In the genomic region with DNA sequence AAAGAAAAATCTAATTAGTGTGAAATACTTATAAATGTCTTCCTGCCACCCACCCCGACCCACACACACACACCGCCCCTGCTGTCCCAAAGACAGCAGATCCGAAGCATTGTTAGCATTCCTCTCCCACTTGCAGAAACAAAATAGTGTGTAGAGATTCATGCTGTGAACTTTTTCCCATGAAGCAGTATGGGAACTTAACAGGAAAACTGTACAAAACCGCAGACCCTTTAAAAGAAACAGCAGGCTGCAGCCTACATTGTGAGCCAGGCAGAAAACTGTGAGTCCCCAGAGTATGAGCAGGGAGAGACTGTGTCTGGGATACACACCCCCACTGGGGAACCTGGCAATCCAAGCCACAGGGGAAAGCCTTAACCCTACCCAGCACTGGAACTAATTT, we compare ENCODE assay signal across 24 cellular contexts.
DNase-seq lines count a peak whose midpoint lies in the region; ATAC-seq and TF ChIP-seq lines count a peak whose summit lies in the region.
"Had no signal": no experiment of that assay in that cellular context is flagged by ENCODE, and none has a peak within 500 bp of the region (broad histone marks: within the 10 kb centered on the region; RNA-seq: fewer than 3 reads in every experiment).

No MANE protein-coding gene starts in this region.

- no peak for TF ChIP-seq CTCF in fibroblast of pulmonary artery (IDR thresholded peaks at IDR 0.05; ENCODE audit: low read length, missing control alignments)

- ATAC-seq in esophagus mucosa, result no peak
- ATAC-seq in GM18502 (IDR thresholded peaks at IDR 0.05; ENCODE audit: poor library complexity, unreplicated experiment), result no peak
- ATAC-seq in HG03354 (IDR thresholded peaks at IDR 0.05; ENCODE audit: poor library complexity, severe bottlenecking, unreplicated experiment), result no peak
- ATAC-seq: activated CD8-positive, alpha-beta T cell treated with anti-CD3 and anti-CD28 coated beads for 36 hours; CD8-positive, alpha-beta T cell; K562; natural killer cell treated with Interleukin-12 subunit alpha and Interleukin-12 subunit beta and Interleukin-15 and Interleukin-18, amount 100 ng/mL, for 72 hours; stimulated activated naive CD8-positive, alpha-beta T cell treated with anti-CD3 and anti-CD28 coated beads, Interleukin-15, Interleukin-2, amounts not matched to agents 100 U/mL and 50 U/mL, for 24 hours had no signal

- no peak overlapping the region for H2AK5ac ChIP-seq in neuronal stem cell (ENCODE audit: low read depth, low read length)

- DNase-seq in EH (ENCODE audit: low read depth) (peak; percentile 70), adipocyte (ENCODE audit: low read depth) (peak; percentile 14), fibroblast of pulmonary artery (ENCODE audit: low read depth) (peak; percentile 7), neuronal stem cell (ENCODE audit: low spot score) (no peak)
- no peak for DNase-seq in activated T-cell treated with anti-CD3 and anti-CD28 coated beads, Interleukin-2, amount 50 U/mL, for 24 hours
- DNase-seq: activated CD8-positive, alpha-beta T cell treated with anti-CD3 and anti-CD28 coated beads for 36 hours; activated T-cell treated with anti-CD3 and anti-CD28 coated beads, Interleukin-2, amount 50 U/mL, for 48 hours; CD8-positive, alpha-beta T cell; DND-41; esophagus squamous epithelium; H7; mammary epithelial cell; NCI-H2029; NCI-H510A treated with DMSO at 0.1 percent for 48 hours; stimulated activated naive CD8-positive, alpha-beta T cell treated with anti-CD3 and anti-CD28 coated beads, Interleukin-15, Interleukin-2, amounts not matched to agents 100 U/mL and 50 U/mL, for 24 hours; T-helper 2 cell had no signal

- WGBS in neuronal stem cell (ENCODE audit: extremely low coverage in 2 of 2, insufficient read length in 2 of 2, insufficient replicate concordance in 1 of 2), 2 donors, result no CpG with 5 or more reads among the region's 4 CpGs

- no peak overlapping the region for H2BK15ac ChIP-seq in neuronal stem cell (ENCODE audit: low read length)

- peaks cover 27% of the 10 kb centered on the region for H3K4me1 Mint-ChIP-seq in activated T-cell treated with anti-CD3 and anti-CD28 coated beads, Interleukin-2, amount 50 U/mL, for 24 hours (ENCODE audit: low read depth)

- no peaks in the 10 kb centered on the region for H3K79me1 ChIP-seq in neuronal stem cell (ENCODE audit: low read depth, low read length)

- H3K36me3 Mint-ChIP-seq in activated T-cell treated with anti-CD3 and anti-CD28 coated beads, Interleukin-2, amount 50 U/mL, for 24 hours (ENCODE audit: low read depth), result no peaks in the 10 kb centered on the region
- H3K36me3 Mint-ChIP-seq: activated naive CD4-positive, alpha-beta T cell treated with anti-CD3 and anti-CD28 coated beads, Interleukin-2, amount 50 U/mL, for 24 hours; CD8-positive, alpha-beta T cell; natural killer cell treated with Interleukin-12 subunit alpha and Interleukin-12 subunit beta and Interleukin-15 and Interleukin-18, amount 100 ng/mL, for 72 hours; type B pancreatic cell had no signal

- H3K9me3 ChIP-seq in adipocyte (ENCODE audit: control insufficient read depth, low read length) (no peaks in the 10 kb centered on the region), neuronal stem cell (replicated peaks in 1 of 2; ENCODE audit: control insufficient read depth in 2 of 2, insufficient read depth in 1 of 2, low read depth in 1 of 2, low read length in 2 of 2) (no peaks in the 10 kb centered on the region)
- H3K9me3 ChIP-seq: esophagus squamous epithelium had no signal

- no peaks in the 10 kb centered on the region for H3K27me3 Mint-ChIP-seq in activated T-cell treated with anti-CD3 and anti-CD28 coated beads, Interleukin-2, amount 50 U/mL, for 24 hours
- H3K27me3 Mint-ChIP-seq: natural killer cell treated with Interleukin-12 subunit alpha and Interleukin-12 subunit beta and Interleukin-15 and Interleukin-18, amount 100 ng/mL, for 72 hours; type B pancreatic cell had no signal

- H3K4ac ChIP-seq in neuronal stem cell (ENCODE audit: low read length), result no peak overlapping the region

- no peak overlapping the region for H2BK120ac ChIP-seq in neuronal stem cell (ENCODE audit: low read depth, low read length)

- peak overlapping the region; percentile 89 for H2AFZ ChIP-seq in neuronal stem cell (ENCODE audit: low read length)

- H3K14ac ChIP-seq in neuronal stem cell (ENCODE audit: low read length), result no peak overlapping the region

- no peak overlapping the region for H3K23ac ChIP-seq in neuronal stem cell (ENCODE audit: low read depth, low read length, poor library complexity)

- no peak overlapping the region for H4K8ac ChIP-seq in neuronal stem cell (ENCODE audit: low read depth, low read length)

- H2BK5ac ChIP-seq in neuronal stem cell (ENCODE audit: low read length), result no peak overlapping the region

- no peak overlapping the region for H3K27ac Mint-ChIP-seq in activated T-cell treated with anti-CD3 and anti-CD28 coated beads, Interleukin-2, amount 50 U/mL, for 24 hours
- H3K27ac Mint-ChIP-seq: activated CD8-positive, alpha-beta T cell treated with anti-CD3 and anti-CD28 coated beads for 36 hours; activated naive CD4-positive, alpha-beta T cell treated with anti-CD3 and anti-CD28 coated beads, Interleukin-2, amount 50 U/mL, for 24 hours; CD8-positive, alpha-beta T cell; natural killer cell treated with Interleukin-12 subunit alpha and Interleukin-12 subunit beta and Interleukin-15 and Interleukin-18, amount 100 ng/mL, for 72 hours; type B pancreatic cell had no signal

- H3K4me1 ChIP-seq in adipocyte (ENCODE audit: control insufficient read depth, insufficient read depth, low read length) (no peaks in the 10 kb centered on the region), neuronal stem cell (ENCODE audit: control insufficient read depth in 2 of 2, insufficient read depth in 1 of 2, low read depth in 1 of 2, low read length in 2 of 2) (peaks cover 14 to 16% of the 10 kb centered on the region in 2 donors)

- no peak overlapping the region for H3K4me2 ChIP-seq in neuronal stem cell (ENCODE audit: insufficient read depth, low read length, poor library complexity, severe bottlenecking)

- no peak overlapping the region for H3K4me3 Mint-ChIP-seq in activated T-cell treated with anti-CD3 and anti-CD28 coated beads, Interleukin-2, amount 50 U/mL, for 24 hours
- H3K4me3 Mint-ChIP-seq: activated CD8-positive, alpha-beta T cell treated with anti-CD3 and anti-CD28 coated beads for 36 hours; activated naive CD4-positive, alpha-beta T cell treated with anti-CD3 and anti-CD28 coated beads, Interleukin-2, amount 50 U/mL, for 24 hours; CD8-positive, alpha-beta T cell; natural killer cell treated with Interleukin-12 subunit alpha and Interleukin-12 subunit beta and Interleukin-15 and Interleukin-18, amount 100 ng/mL, for 72 hours; type B pancreatic cell had no signal

- no peak overlapping the region for H3K4me3 ChIP-seq in adipocyte (ENCODE audit: low read length)
- no peak overlapping the region for H3K4me3 ChIP-seq in fibroblast of pulmonary artery (replicated peaks; ENCODE audit: low read depth, low read length)
- H3K4me3 ChIP-seq in neuronal stem cell (ENCODE audit: low read length in 2 of 2), result peak overlapping the region in 1 of 2 donors; percentile 16
- H3K4me3 ChIP-seq: esophagus squamous epithelium, K562 had no signal

- H4K91ac ChIP-seq in neuronal stem cell (ENCODE audit: low read depth, low read length, poor library complexity), result no peak overlapping the region

- no peak overlapping the region for H3K9ac ChIP-seq in adipocyte (ENCODE audit: low read length)
- H3K9ac ChIP-seq in neuronal stem cell (ENCODE audit: low read depth, low read length, poor library complexity), result no peak overlapping the region

- H3K18ac ChIP-seq in neuronal stem cell (ENCODE audit: low read length), result no peak overlapping the region

- H3K9me3 Mint-ChIP-seq in activated T-cell treated with anti-CD3 and anti-CD28 coated beads, Interleukin-2, amount 50 U/mL, for 24 hours, result no peaks in the 10 kb centered on the region
- H3K9me3 Mint-ChIP-seq: activated CD8-positive, alpha-beta T cell treated with anti-CD3 and anti-CD28 coated beads for 36 hours; activated naive CD4-positive, alpha-beta T cell treated with anti-CD3 and anti-CD28 coated beads, Interleukin-2, amount 50 U/mL, for 24 hours; CD8-positive, alpha-beta T cell; type B pancreatic cell had no signal

- H3K27ac ChIP-seq in neuronal stem cell (replicated peaks; ENCODE audit: low read length), result no peak overlapping the region
- H3K27ac ChIP-seq: esophagus squamous epithelium, HL-60 had no signal

- no peaks in the 10 kb centered on the region for H3K36me3 ChIP-seq in adipocyte (ENCODE audit: control insufficient read depth, insufficient read depth, low read length, severe bottlenecking)
- no peaks in the 10 kb centered on the region for H3K36me3 ChIP-seq in neuronal stem cell (replicated peaks in 1 of 2; ENCODE audit: control insufficient read depth in 2 of 2, insufficient read depth in 2 of 2, low read length in 2 of 2)
- H3K36me3 ChIP-seq: esophagus squamous epithelium had no signal

- no peak overlapping the region for H2BK12ac ChIP-seq in neuronal stem cell (ENCODE audit: low read length)

- H3K27me3 ChIP-seq in adipocyte (replicated peaks; ENCODE audit: control insufficient read depth, insufficient read depth, low read length) (no peaks in the 10 kb centered on the region), neuronal stem cell (ENCODE audit: control insufficient read depth in 3 of 3, insufficient read depth in 3 of 3, low read depth in 1 of 3, low read length in 3 of 3) (no peaks in the 10 kb centered on the region)
- H3K27me3 ChIP-seq: esophagus squamous epithelium had no signal

Comparison
In these comparisons a context has a peak if more than half of its experiments do, and no peak if none do; other contexts are left out.
1. DNase-seq: peak in EH (single experiment), adipocyte (single experiment) and fibroblast of pulmonary artery (single experiment); none in neuronal stem cell (single experiment) and activated T-cell treated with anti-CD3 and anti-CD28 coated beads, Interleukin-2, amount 50 U/mL, for 24 hours (single experiment).